ENCODE assay signal across 8 cellular contexts in genomic region chr14:21095430-21096205, GRCh38. TPM values are rescaled to one million over a fixed set of nuclear protein-coding genes. Genes with fewer than 3 reads are reported as not detected.
DNase-seq lines count a peak whose midpoint lies in the region; TF ChIP-seq lines count a peak whose summit lies in the region.
"Had no signal": no experiment of that assay in that cellular context is flagged by ENCODE, and none has a peak within 500 bp of the region (broad histone marks: within the 10 kb centered on the region; RNA-seq: fewer than 3 reads in every experiment).

No MANE protein-coding gene starts in this region.

- H3K9me2 ChIP-seq in hepatocyte (replicated peaks; ENCODE audit: insufficient read depth), result no peaks in the 10 kb centered on the region

- H3K36me3 ChIP-seq in ACC112 (ENCODE audit: insufficient read depth, low read length), result no peaks in the 10 kb centered on the region
- no peaks in the 10 kb centered on the region for H3K36me3 ChIP-seq in hepatocyte (replicated peaks; ENCODE audit: insufficient read depth, low read depth)

- WGBS in hepatocyte (ENCODE audit: low lambda C conversion rate, missing lambda C conversion rate), result 93% methylated on average over 6 of the region's 6 CpGs

- H3K27ac ChIP-seq in ACC112 (ENCODE audit: low read depth, low read length) (peak overlapping the region; percentile 30; the same call in 1 of the 2 replicates), hepatocyte (peak overlapping the region; percentile 14)
- H3K27ac ChIP-seq: neutrophil had no signal

- H3K4me1 ChIP-seq in ACC112 (ENCODE audit: control insufficient read depth, insufficient read depth, low read length, unreplicated experiment) (peaks cover 10% of the 10 kb centered on the region), hepatocyte (ENCODE audit: insufficient read depth) (peaks cover 31% of the 10 kb centered on the region)

- H3K4me3 ChIP-seq in ACC112 (ENCODE audit: low read depth, low read length) (no peak overlapping the region), hepatocyte (no peak overlapping the region)

- TF ChIP-seq CTCF in hepatocyte (IDR thresholded peaks at IDR 0.05; ENCODE audit: poor library complexity), result no peak

- H3K4me2 ChIP-seq in hepatocyte, result peak overlapping the region; percentile 68

- peaks cover 11% of the 10 kb centered on the region for H4K20me1 ChIP-seq in hepatocyte (ENCODE audit: insufficient read depth, poor library complexity, severe bottlenecking)

- no peaks in the 10 kb centered on the region for H3K9me3 ChIP-seq in hepatocyte (ENCODE audit: low read depth)
- H3K9me3 ChIP-seq: neutrophil had no signal

- DNase-seq in NCI-H82 (lab: John Stamatoyannopoulos, UW), result peak; percentile 84
- no peak for DNase-seq in hepatocyte (ENCODE audit: low spot score)
- DNase-seq in SIG-M5 (lab: John Stamatoyannopoulos, UW), result no peak
- DNase-seq in germinal center (ENCODE audit: low spot score), result no peak
- DNase-seq in NCI-H345 treated with DMSO at 0.1 percent for 48 hours (lab: John Stamatoyannopoulos, UW; ENCODE audit: unreplicated experiment), result no peak
- DNase-seq: activated naive CD8-positive, alpha-beta T cell treated with anti-CD3 and anti-CD28 coated beads, Interleukin-2, amount 50 U/mL, for 24 hours had no signal

- no peak overlapping the region for H2AFZ ChIP-seq in ACC112 (ENCODE audit: low read length, unreplicated experiment)
- no peak overlapping the region for H2AFZ ChIP-seq in hepatocyte

- H3K79me2 ChIP-seq in ACC112 (ENCODE audit: control insufficient read depth, insufficient read depth, low read length, unreplicated experiment), result no peaks in the 10 kb centered on the region
- peaks cover 57% of the 10 kb centered on the region for H3K79me2 ChIP-seq in hepatocyte

- H3K27me3 ChIP-seq in ACC112 (ENCODE audit: insufficient read depth, low read length) (no peaks in the 10 kb centered on the region), hepatocyte (no peaks in the 10 kb centered on the region)

RNA-seq across cellular contexts. Expression of gene ZNF219, which starts 2.8 kb away (rescaled TPM):
- total RNA-seq in hepatocyte, result 29.5 and 52.8 TPM in 2 replicates
- 24.4 and 25.1 TPM in 2 replicates for polyA plus RNA-seq in hepatocyte

RNA-seq across cellular contexts. Expression of gene TMEM253, which starts 5.2 kb away (rescaled TPM):
- total RNA-seq in hepatocyte, result 1.9 and 4.9 TPM in 2 replicates
- polyA plus RNA-seq in hepatocyte, result 5.4 and 7.8 TPM in 2 replicates

RNA-seq across cellular contexts. Expression of gene ARHGEF40, which starts 25.5 kb away (rescaled TPM):
- total RNA-seq in hepatocyte, result 36.0 and 53.7 TPM in 2 replicates
- 36.7 and 38.1 TPM in 2 replicates for polyA plus RNA-seq in hepatocyte

RNA-seq across cellular contexts. Expression of gene RNASE8, which starts 38.0 kb away (rescaled TPM):
- total RNA-seq in hepatocyte, result not detected in 2 replicates
- polyA plus RNA-seq in hepatocyte, result not detected in 2 replicates

RNA-seq across cellular contexts. Expression of gene RNASE7, which starts 53.5 kb away (rescaled TPM):
- total RNA-seq in hepatocyte, result not detected in 2 replicates
- not detected in 2 replicates for polyA plus RNA-seq in hepatocyte
